Comparison of ENCODE assay signal across 8 cellular contexts in genomic region chr17:82216301-82217119, GRCh38. TPM values are rescaled to one million over a fixed set of nuclear protein-coding genes. Genes with fewer than 3 reads are reported as not detected.
DNase-seq lines count a peak whose midpoint lies in the region; ATAC-seq and TF ChIP-seq lines count a peak whose summit lies in the region.

No MANE protein-coding gene starts in this region.

- no peaks in the 10 kb centered on the region for H3K27me3 ChIP-seq in OCI-LY3 (ENCODE audit: low read depth, low read length)

- H3K9me3 ChIP-seq in OCI-LY3 (ENCODE audit: insufficient read depth, low read length): no peaks in the 10 kb centered on the region

- H3K27ac Mint-ChIP-seq in immature natural killer cell: peak overlapping the region; percentile 84 to 98 (median 96)

- H3K36me3 ChIP-seq in OCI-LY3 (replicated peaks; ENCODE audit: low read depth, low read length): no peaks in the 10 kb centered on the region

- peaks cover 9% of the 10 kb centered on the region for H3K79me2 ChIP-seq in OCI-LY3 (ENCODE audit: low read length)

- H3K4me1 Mint-ChIP-seq in immature natural killer cell: peaks cover 48 to 61% of the 10 kb centered on the region in 2 donors

- peak; percentile 81 for DNase-seq in Ammon's horn (ENCODE audit: low spot score)
- DNase-seq in immature natural killer cell: peak; percentile 82 to 86 (median 85)
- peak; percentile 71 for DNase-seq in stromal cell of bone marrow (ENCODE audit: low read depth)
- DNase-seq in NCI-H526 (lab: John Stamatoyannopoulos, UW): no peak
- no peak for DNase-seq in cerebellum (ENCODE audit: low spot score)

- H3K27ac ChIP-seq in OCI-LY3 (ENCODE audit: low read length) (peak overlapping the region; percentile 80), angular gyrus (ENCODE audit: low read depth, low read length) (peak overlapping the region; percentile 52)

- 0 out of 2 replicates have a peak, but pooled peaks have one; percentile 22 for TF ChIP-seq CTCF in OCI-LY3 (IDR thresholded peaks at IDR 0.05; ENCODE audit: low read depth, low read length)

- no peaks in the 10 kb centered on the region for H4K20me1 ChIP-seq in OCI-LY3 (ENCODE audit: insufficient read depth, low read length)

- peak overlapping the region; percentile 63 to 81 (median 69) for H3K4me3 Mint-ChIP-seq in immature natural killer cell

- peaks cover 35% of the 10 kb centered on the region for H3K4me1 ChIP-seq in OCI-LY3 (ENCODE audit: low read length)

- no peaks in the 10 kb centered on the region for H3K9me3 Mint-ChIP-seq in immature natural killer cell

- H2AFZ ChIP-seq in OCI-LY3 (ENCODE audit: low read depth, low read length): peak overlapping the region; percentile 54

- H3K36me3 Mint-ChIP-seq in immature natural killer cell: no peaks in the 10 kb centered on the region

- peak overlapping the region; percentile 58 for H3K9ac ChIP-seq in OCI-LY3 (ENCODE audit: low read length)

- peaks cover 30 to 36% (median 31%) of the 10 kb centered on the region in 3 donors for H3K27me3 Mint-ChIP-seq in immature natural killer cell (ENCODE audit: low read depth in 3 of 3)

- H3K4me2 ChIP-seq in OCI-LY3 (ENCODE audit: low read length): peak overlapping the region; percentile 66

- ATAC-seq in GM19467 (IDR thresholded peaks at IDR 0.05; ENCODE audit: unreplicated experiment): peak; percentile 46

- peak overlapping the region; percentile 41 for H3K4me3 ChIP-seq in OCI-LY3 (ENCODE audit: low read length)

RNA-seq across cellular contexts. Expression of gene CCDC57, which starts 3.9 kb away (rescaled TPM):
- polyA plus RNA-seq in immature natural killer cell: 10 to 100 TPM; 27.7 to 65.8 (median 28.8) TPM
- 39.6 TPM for total RNA-seq in cerebellum

RNA-seq across cellular contexts. Expression of gene SLC16A3, which starts 12.3 kb away (rescaled TPM):
- 10 to 100 TPM in 1 of 3 donors, 1 to 10 TPM in 2; 5.8 to 12.2 (median 6.8) TPM for polyA plus RNA-seq in immature natural killer cell
- 3.7 TPM for total RNA-seq in cerebellum

RNA-seq across cellular contexts. Expression of gene CSNK1D, which starts 57.0 kb away (rescaled TPM):
- 100 to 1,000 TPM in 1 of 3 donors, 10 to 100 TPM in 2; 48.9 to 130 (median 55.9) TPM for polyA plus RNA-seq in immature natural killer cell
- total RNA-seq in cerebellum: 45.1 TPM

Comparison
In these comparisons a context has a peak if more than half of its experiments do, and no peak if none do; other contexts are left out.
1. DNase-seq: peak in Ammon's horn (single experiment), immature natural killer cell (3 of 3) and stromal cell of bone marrow (single experiment); none in NCI-H526 (0 of 2) and cerebellum (single experiment).